1 cellular context compared by ENCODE assay signal in the genomic region with DNA sequence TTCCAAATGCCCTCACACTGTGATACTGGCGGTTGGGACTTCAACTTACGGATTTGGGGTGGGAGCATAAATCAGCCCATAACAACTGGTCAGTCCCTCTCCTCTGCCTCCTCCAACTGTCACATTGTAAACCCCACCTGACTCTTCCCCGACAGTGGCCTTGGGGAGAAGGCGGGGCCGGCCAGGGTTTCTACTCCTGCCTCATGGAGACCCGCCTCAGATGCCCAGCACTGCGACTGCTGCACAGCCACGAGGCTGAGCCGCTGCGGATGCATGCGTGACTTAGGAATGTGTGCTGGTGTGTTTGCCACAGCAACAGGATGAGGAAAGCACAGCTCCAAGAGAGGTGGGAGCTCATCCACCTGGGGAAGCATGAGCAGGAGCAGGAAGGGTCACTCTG.
TF ChIP-seq lines count a peak whose summit lies in the region.

No MANE protein-coding gene starts in this region.

TF ChIP-seq in H1, 55 proteins besides CTCF, POLR2A, EP300 and RAD21 (continued from another document):
- TF ChIP-seq, protein P1, sequence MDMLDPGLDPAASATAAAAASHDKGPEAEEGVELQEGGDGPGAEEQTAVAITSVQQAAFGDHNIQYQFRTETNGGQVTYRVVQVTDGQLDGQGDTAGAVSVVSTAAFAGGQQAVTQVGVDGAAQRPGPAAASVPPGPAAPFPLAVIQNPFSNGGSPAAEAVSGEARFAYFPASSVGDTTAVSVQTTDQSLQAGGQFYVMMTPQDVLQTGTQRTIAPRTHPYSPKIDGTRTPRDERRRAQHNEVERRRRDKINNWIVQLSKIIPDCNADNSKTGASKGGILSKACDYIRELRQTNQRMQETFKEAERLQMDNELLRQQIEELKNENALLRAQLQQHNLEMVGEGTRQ (IDR thresholded peaks at IDR 0.05; ENCODE audit: low read length), result no peak
- TF ChIP-seq SP4 (IDR thresholded peaks at IDR 0.05; ENCODE audit: low read length) (no peak), MAFK (IDR thresholded peaks at IDR 0.05; ENCODE audit: low read depth, low read length) (no peak), BACH1 (IDR thresholded peaks at IDR 0.05; ENCODE audit: low read length) (no peak), SIN3A (conservative IDR thresholded peaks at IDR 0.05 in 1 of 2, IDR thresholded peaks at IDR 0.05 in 1 of 2; ENCODE audit: low read depth in 1 of 2, low read length in 2 of 2) (no peak)
